ENCODE assay signal across 8 cellular contexts in the genomic region with DNA sequence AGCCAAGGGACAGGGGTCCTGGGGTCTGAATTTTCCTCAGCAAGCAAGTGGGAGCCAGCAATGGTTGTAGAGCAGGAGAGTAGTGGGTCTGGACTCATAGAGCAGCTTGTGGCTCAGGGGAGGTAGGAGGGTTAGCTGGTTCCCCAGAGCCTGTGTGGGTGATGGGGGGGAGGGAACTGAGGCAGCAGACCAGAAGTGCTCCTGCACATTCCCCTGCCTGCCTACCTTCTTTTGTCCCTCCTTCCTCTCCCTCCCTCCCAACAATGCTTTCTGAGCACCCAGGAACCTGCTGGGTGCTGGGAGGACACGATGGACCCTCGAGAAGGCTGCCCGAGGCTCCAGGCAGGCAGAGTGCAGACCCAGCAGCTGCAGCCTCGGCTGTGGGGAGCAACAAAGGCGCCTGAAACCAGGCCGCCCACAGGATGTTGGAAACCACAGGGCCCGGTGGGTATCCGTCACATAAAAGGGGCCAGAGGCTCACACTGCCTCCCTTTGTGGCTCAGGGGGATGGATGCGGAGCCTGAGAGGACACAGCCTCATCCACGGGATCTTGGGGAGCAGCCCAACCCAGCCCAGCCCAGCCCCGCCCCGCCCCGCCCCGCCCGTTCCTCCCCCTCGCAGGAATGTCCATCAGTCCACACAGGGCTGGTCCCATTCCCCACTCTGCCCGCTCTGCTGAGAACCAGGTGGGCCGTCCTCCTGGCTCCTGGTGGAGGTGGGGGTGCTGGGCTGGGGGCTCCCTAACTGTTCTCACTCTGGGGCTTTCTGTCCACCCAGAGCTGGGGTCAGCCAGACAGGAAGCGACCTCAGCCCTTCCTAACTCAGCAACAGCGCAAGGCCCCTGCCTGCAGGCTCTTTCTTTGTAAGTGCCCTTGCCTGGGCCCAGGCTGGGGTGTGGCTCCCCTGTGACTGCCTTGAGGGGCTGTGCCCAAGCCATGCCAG. TPM values are rescaled to one million over a fixed set of nuclear protein-coding genes. Genes with fewer than 3 reads are reported as not detected.
DNase-seq lines count a peak whose midpoint lies in the region; ATAC-seq, FAIRE-seq and TF ChIP-seq lines count a peak whose summit lies in the region.

No MANE protein-coding gene starts in this region.

- no peaks in the 10 kb centered on the region for H3K27me3 Mint-ChIP-seq in activated naive CD8-positive, alpha-beta T cell treated with anti-CD3 and anti-CD28 coated beads for 36 hours

- peak; percentile 93 for FAIRE-seq in GM12891 (lab: Jason Lieb, UNC)

- no peaks in the 10 kb centered on the region for H3K9me3 Mint-ChIP-seq in activated naive CD8-positive, alpha-beta T cell treated with anti-CD3 and anti-CD28 coated beads for 36 hours

- H3K4me3 Mint-ChIP-seq in activated naive CD8-positive, alpha-beta T cell treated with anti-CD3 and anti-CD28 coated beads for 36 hours = peak overlapping the region; percentile 76

- no TSS peak for BruUV-seq in Panc1 (replicated peaks; lab: Mats Ljungman, UMichigan)

- DNase-seq in GM12891 (ENCODE audit: insufficient read length, low spot score) = peak; percentile 81
- no peak for DNase-seq in Panc1 (ENCODE audit: low read depth, low spot score)
- DNase-seq in activated naive CD8-positive, alpha-beta T cell treated with anti-CD3 and anti-CD28 coated beads for 36 hours = peak; percentile 82
- DNase-seq in stimulated activated CD4-positive, alpha-beta T cell treated with anti-CD3 and anti-CD28 coated beads, Interleukin-1b, Interleukin-23, amount 100 ng/mL, for 48 hours = peak; percentile 61
- no peak for DNase-seq in RKO (ENCODE audit: low spot score)
- DNase-seq in NCI-H187 treated with DMSO at 0.1 percent for 48 hours (lab: John Stamatoyannopoulos, UW) = no peak
- DNase-seq in omental fat pad (ENCODE audit: low spot score) = no peak

- peak; percentile 42; the same call in 1 of the 2 replicates for TF ChIP-seq POLR2A in GM12891 (IDR thresholded peaks at IDR 0.05; ENCODE audit: low read depth, low read length)

- POLR2A ChIA-PET in HEK293 (lab: Yijun Ruan, JAX) (no interaction called here), Panc1 (lab: Charles Lee) (no interaction called here)

- CTCF ChIA-PET in HEK293 (lab: Yijun Ruan, JAX) (no interaction called here), Panc1 (lab: Charles Lee) (no interaction called here)

- H3K4me3 ChIP-seq in HEK293 (ENCODE audit: low read depth, low read length) (no peak overlapping the region), Panc1 (ENCODE audit: low read depth in 2 of 2, low read length in 2 of 2) (no peak overlapping the region)

- H3K27ac ChIP-seq in HEK293 (ENCODE audit: extremely low read depth, low read depth, low read length) (no peak overlapping the region), Panc1 (ENCODE audit: low read length) (no peak overlapping the region)

- ATAC-seq in Panc1 = peak; percentile 33
- ATAC-seq in omental fat pad (ENCODE audit: low FRiP score) = no peak

- peaks cover 37% of the 10 kb centered on the region for H3K4me1 Mint-ChIP-seq in activated naive CD8-positive, alpha-beta T cell treated with anti-CD3 and anti-CD28 coated beads for 36 hours

- H3K4me1 ChIP-seq in HEK293 (ENCODE audit: control insufficient read depth, insufficient read depth, low read length) = no peaks in the 10 kb centered on the region
- no peaks in the 10 kb centered on the region for H3K4me1 ChIP-seq in Panc1 (ENCODE audit: control insufficient read depth, insufficient read depth, low read length)

- H3K36me3 ChIP-seq in HEK293 (ENCODE audit: control insufficient read depth in 2 of 2, insufficient read depth in 1 of 2, low read length in 2 of 2) (peaks cover 4 to 22% of the 10 kb centered on the region in 2 experiments; a peak in 2 of 3 replicates), Panc1 (ENCODE audit: control insufficient read depth, insufficient read depth, low read length) (no peaks in the 10 kb centered on the region)

- H3K27me3 ChIP-seq in Panc1 (ENCODE audit: control insufficient read depth, insufficient read depth, low read length) = no peaks in the 10 kb centered on the region

- in situ Hi-C loops in Panc1 (cut with HindIII; ENCODE audit: low pct_unique_long_range_greater_than_20kb, low sequenced_read_pairs) = no loop called here

- intact Hi-C loops in Panc1 (cut with micrococcal nuclease; ENCODE audit: unreplicated experiment) = no loop called here

- H3K9me3 ChIP-seq in HEK293 (ENCODE audit: control insufficient read depth, insufficient read depth, low read depth, low read length) (no peaks in the 10 kb centered on the region), Panc1 (ENCODE audit: control insufficient read depth, insufficient read depth, low read depth, low read length) (no peaks in the 10 kb centered on the region)

- H3K27ac Mint-ChIP-seq in activated naive CD8-positive, alpha-beta T cell treated with anti-CD3 and anti-CD28 coated beads for 36 hours = peak overlapping the region; percentile 90

- H3K36me3 Mint-ChIP-seq in activated naive CD8-positive, alpha-beta T cell treated with anti-CD3 and anti-CD28 coated beads for 36 hours = peaks cover 8% of the 10 kb centered on the region

- TF ChIP-seq CTCF in HEK293 (tag by site-specific recombination; IDR thresholded peaks at IDR 0.05) = no peak
- TF ChIP-seq CTCF in Panc1 (IDR thresholded peaks at IDR 0.05) = no peak
- no peak for TF ChIP-seq CTCF in omental fat pad (IDR thresholded peaks at IDR 0.05)

TF ChIP-seq in GM12891, 5 proteins besides CTCF, POLR2A, EP300 and RAD21:
- TF ChIP-seq POLR2AphosphoS5 (IDR thresholded peaks at IDR 0.05; ENCODE audit: low read depth, low read length) = peak; percentile 61; the same call in 1 of the 2 replicates
- no peak for TF ChIP-seq PAX5 (IDR thresholded peaks at IDR 0.05; ENCODE audit: insufficient read depth, low read length, severe bottlenecking)
- TF ChIP-seq SPI1 (IDR thresholded peaks at IDR 0.05; ENCODE audit: low read depth, low read length) = no peak
- peak; percentile 30; the same call in 1 of the 2 replicates for TF ChIP-seq TAF1 (IDR thresholded peaks at IDR 0.05; ENCODE audit: low read depth, low read length)
- TF ChIP-seq POU2F2 (IDR thresholded peaks at IDR 0.05; ENCODE audit: low read depth, low read length) = peak; percentile 57; the same call in 1 of the 2 replicates

TF ChIP-seq in HEK293, 187 proteins besides CTCF, POLR2A, EP300 and RAD21 (continues in another document):
- TF ChIP-seq ZNF610 (tag by site-specific recombination; IDR thresholded peaks at IDR 0.05; ENCODE audit: borderline replicate concordance) (no peak), ZNF16 (tag by site-specific recombination; IDR thresholded peaks at IDR 0.05; ENCODE audit: low read depth) (peak; percentile 77), ZNF48 (tag by site-specific recombination; IDR thresholded peaks at IDR 0.05) (no peak), GLIS1 (tag by site-specific recombination; IDR thresholded peaks at IDR 0.05) (no peak), WT1 (tag by site-specific recombination; IDR thresholded peaks at IDR 0.05) (no peak), SP2 (tag by site-specific recombination; IDR thresholded peaks at IDR 0.05) (peak; percentile 9; the same call in 1 of the 2 replicates), ZNF132 (tag by site-specific recombination; IDR thresholded peaks at IDR 0.05; ENCODE audit: borderline replicate concordance) (no peak), ZNF544 (tag by site-specific recombination; IDR thresholded peaks at IDR 0.05) (no peak)
- TF ChIP-seq, protein P1, sequence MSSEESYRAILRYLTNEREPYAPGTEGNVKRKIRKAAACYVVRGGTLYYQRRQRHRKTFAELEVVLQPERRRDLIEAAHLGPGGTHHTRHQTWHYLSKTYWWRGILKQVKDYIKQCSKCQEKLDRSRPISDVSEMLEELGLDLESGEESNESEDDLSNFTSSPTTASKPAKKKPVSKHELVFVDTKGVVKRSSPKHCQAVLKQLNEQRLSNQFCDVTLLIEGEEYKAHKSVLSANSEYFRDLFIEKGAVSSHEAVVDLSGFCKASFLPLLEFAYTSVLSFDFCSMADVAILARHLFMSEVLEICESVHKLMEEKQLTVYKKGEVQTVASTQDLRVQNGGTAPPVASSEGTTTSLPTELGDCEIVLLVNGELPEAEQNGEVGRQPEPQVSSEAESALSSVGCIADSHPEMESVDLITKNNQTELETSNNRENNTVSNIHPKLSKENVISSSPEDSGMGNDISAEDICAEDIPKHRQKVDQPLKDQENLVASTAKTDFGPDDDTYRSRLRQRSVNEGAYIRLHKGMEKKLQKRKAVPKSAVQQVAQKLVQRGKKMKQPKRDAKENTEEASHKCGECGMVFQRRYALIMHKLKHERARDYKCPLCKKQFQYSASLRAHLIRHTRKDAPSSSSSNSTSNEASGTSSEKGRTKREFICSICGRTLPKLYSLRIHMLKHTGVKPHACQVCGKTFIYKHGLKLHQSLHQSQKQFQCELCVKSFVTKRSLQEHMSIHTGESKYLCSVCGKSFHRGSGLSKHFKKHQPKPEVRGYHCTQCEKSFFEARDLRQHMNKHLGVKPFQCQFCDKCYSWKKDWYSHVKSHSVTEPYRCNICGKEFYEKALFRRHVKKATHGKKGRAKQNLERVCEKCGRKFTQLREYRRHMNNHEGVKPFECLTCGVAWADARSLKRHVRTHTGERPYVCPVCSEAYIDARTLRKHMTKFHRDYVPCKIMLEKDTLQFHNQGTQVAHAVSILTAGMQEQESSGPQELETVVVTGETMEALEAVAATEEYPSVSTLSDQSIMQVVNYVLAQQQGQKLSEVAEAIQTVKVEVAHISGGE (tag by site-specific recombination; conservative IDR thresholded peaks at IDR 0.05; ENCODE audit: low read depth) = no peak
- TF ChIP-seq, protein P2, sequence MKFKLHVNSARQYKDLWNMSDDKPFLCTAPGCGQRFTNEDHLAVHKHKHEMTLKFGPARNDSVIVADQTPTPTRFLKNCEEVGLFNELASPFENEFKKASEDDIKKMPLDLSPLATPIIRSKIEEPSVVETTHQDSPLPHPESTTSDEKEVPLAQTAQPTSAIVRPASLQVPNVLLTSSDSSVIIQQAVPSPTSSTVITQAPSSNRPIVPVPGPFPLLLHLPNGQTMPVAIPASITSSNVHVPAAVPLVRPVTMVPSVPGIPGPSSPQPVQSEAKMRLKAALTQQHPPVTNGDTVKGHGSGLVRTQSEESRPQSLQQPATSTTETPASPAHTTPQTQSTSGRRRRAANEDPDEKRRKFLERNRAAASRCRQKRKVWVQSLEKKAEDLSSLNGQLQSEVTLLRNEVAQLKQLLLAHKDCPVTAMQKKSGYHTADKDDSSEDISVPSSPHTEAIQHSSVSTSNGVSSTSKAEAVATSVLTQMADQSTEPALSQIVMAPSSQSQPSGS (tag by site-specific recombination; IDR thresholded peaks at IDR 0.05; ENCODE audit: low read depth) = no peak

RNA-seq across cellular contexts. Expression of a gene that starts 1.7 kb away (rescaled TPM):
- 4.9 TPM for polyA plus RNA-seq in GM12891 (2012; ENCODE audit: low read depth, missing spikeins)
- 0.26 TPM for total RNA-seq in Panc1 (2021; ENCODE audit: unreplicated experiment)
- polyA plus RNA-seq in Panc1 (2012; ENCODE audit: insufficient read length) = 0.10 TPM
- 10 to 100 TPM; 12.3 to 12.5 TPM for total RNA-seq in activated naive CD8-positive, alpha-beta T cell treated with anti-CD3 and anti-CD28 coated beads for 36 hours
- total RNA-seq in omental fat pad = 1 to 10 TPM in 3 of 4 donors, under 1 TPM in 1; 0.65 to 4.1 (median 1.1) TPM

RNA-seq across cellular contexts. Expression of a gene that starts 32.5 kb away (rescaled TPM):
- polyA plus RNA-seq in GM12891 (2012; ENCODE audit: low read depth, missing spikeins) = 4.1 TPM
- 15.5 TPM for total RNA-seq in Panc1 (2021; ENCODE audit: unreplicated experiment)
- polyA plus RNA-seq in Panc1 (2012; ENCODE audit: insufficient read length) = 8.7 TPM
- total RNA-seq in activated naive CD8-positive, alpha-beta T cell treated with anti-CD3 and anti-CD28 coated beads for 36 hours = 1 to 10 TPM; 9.1 to 9.3 TPM
- 1 to 10 TPM; 2.9 to 4.4 (median 3.3) TPM for total RNA-seq in omental fat pad

Comparison
In these comparisons a context has a peak if more than half of its experiments do, and no peak if none do; other contexts are left out.
1. DNase-seq: peak in GM12891 (single experiment), activated naive CD8-positive, alpha-beta T cell treated with anti-CD3 and anti-CD28 coated beads for 36 hours (single experiment) and stimulated activated CD4-positive, alpha-beta T cell treated with anti-CD3 and anti-CD28 coated beads, Interleukin-1b, Interleukin-23, amount 100 ng/mL, for 48 hours (single experiment); none in Panc1 (single experiment), RKO (single experiment), NCI-H187 treated with DMSO at 0.1 percent for 48 hours (single experiment) and omental fat pad (single experiment).